8 cellular contexts compared by ENCODE assay signal in the genomic region with DNA sequence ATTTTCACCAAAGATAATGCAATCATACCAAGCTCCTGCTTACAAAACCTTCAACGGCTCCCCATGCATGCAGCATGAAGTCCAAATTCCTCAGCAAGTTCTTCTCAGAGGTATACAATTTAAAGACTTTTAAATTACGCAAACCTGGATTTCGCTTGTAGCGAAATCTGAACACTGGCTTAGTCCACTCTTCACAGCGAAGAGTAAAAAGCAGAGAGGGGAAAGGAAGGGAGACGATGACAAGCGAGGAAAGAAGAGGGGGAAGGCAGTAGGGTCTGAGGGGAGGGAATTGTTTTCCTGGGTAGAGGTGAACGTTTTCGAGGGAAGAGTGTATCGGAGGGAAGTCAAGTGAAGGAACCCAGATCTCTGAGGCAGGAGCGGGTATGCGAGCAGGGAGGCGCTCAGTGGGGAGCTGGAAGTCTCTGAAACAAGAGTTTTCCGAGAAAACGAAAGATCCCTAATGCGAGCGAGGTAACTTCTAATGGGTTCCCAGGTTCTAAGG. TPM values are rescaled to one million over a fixed set of nuclear protein-coding genes. Genes with fewer than 3 reads are reported as not detected.
DNase-seq lines count a peak whose midpoint lies in the region; ATAC-seq and TF ChIP-seq lines count a peak whose summit lies in the region.

No MANE protein-coding gene starts in this region.

- DNase-seq in HuH-7.5 (ENCODE audit: low spot score) (peak; percentile 39), astrocyte of the cerebellum (ENCODE audit: low read depth) (no peak), iris pigment epithelial cell (ENCODE audit: low read depth) (peak; percentile 41), thoracic aorta (ENCODE audit: low spot score) (no peak)
- no peak for DNase-seq in activated T-cell treated with anti-CD3 and anti-CD28 coated beads, Interleukin-2, amount 50 U/mL, for 1 hour

- H3K27me3 ChIP-seq in thoracic aorta (replicated peaks; ENCODE audit: insufficient read depth) = no peaks in the 10 kb centered on the region

- in situ Hi-C loops in astrocyte of the cerebellum (cut with HindIII; ENCODE audit: low sequenced_read_pairs) = no loop called here

- H3K4me3 ChIP-seq in astrocyte of the cerebellum (ENCODE audit: low read depth, low read length) = peak overlapping the region; percentile 78
- peak overlapping the region; percentile 84 for H3K4me3 ChIP-seq in thoracic aorta

- peaks cover 5 to 10% of the 10 kb centered on the region in 2 donors for H3K4me1 ChIP-seq in thoracic aorta (ENCODE audit: control insufficient read depth in 1 of 2, low read depth in 2 of 2)

- H3K9me3 ChIP-seq in thoracic aorta = no peaks in the 10 kb centered on the region

- peak overlapping the region; percentile 58 to 67 for H3K27ac ChIP-seq in thoracic aorta

- H3K36me3 ChIP-seq in thoracic aorta = no peaks in the 10 kb centered on the region

- TF ChIP-seq CTCF in astrocyte of the cerebellum (IDR thresholded peaks at IDR 0.05; ENCODE audit: low read depth, low read length, missing control alignments) (no peak), thoracic aorta (IDR thresholded peaks at IDR 0.05) (no peak)

- ATAC-seq in thoracic aorta (ENCODE audit: insufficient number of reproducible peaks, low FRiP score, low read depth) (no peak), HG03175 (IDR thresholded peaks at IDR 0.05; ENCODE audit: unreplicated experiment) (no peak), HG02973 (IDR thresholded peaks at IDR 0.05; ENCODE audit: unreplicated experiment) (no peak), HG03432 (IDR thresholded peaks at IDR 0.05; ENCODE audit: unreplicated experiment) (no peak)

RNA-seq across cellular contexts. Expression of a gene that starts 0.8 kb away (rescaled TPM):
- 1 to 10 TPM; 3.5 to 7.6 TPM for total RNA-seq in thoracic aorta

RNA-seq across cellular contexts. Expression of a gene that starts 9.7 kb away (rescaled TPM):
- total RNA-seq in thoracic aorta = 1 to 10 TPM; 1.3 to 1.9 TPM

RNA-seq across cellular contexts. Expression of a gene that starts 9.9 kb away (rescaled TPM):
- 1 to 10 TPM; 1.4 to 1.5 TPM for total RNA-seq in thoracic aorta

RNA-seq across cellular contexts. Expression of a gene that starts 31.5 kb away (rescaled TPM):
- 100 to 1,000 TPM; 196 to 246 TPM for total RNA-seq in thoracic aorta

Comparison
In these comparisons a context has a peak if more than half of its experiments do, and no peak if none do; other contexts are left out.
1. DNase-seq: peak in HuH-7.5 (single experiment) and iris pigment epithelial cell (single experiment); none in astrocyte of the cerebellum (single experiment), thoracic aorta (single experiment) and activated T-cell treated with anti-CD3 and anti-CD28 coated beads, Interleukin-2, amount 50 U/mL, for 1 hour (single experiment).